ENCODE assay signal across 10 cellular contexts in the genomic region with DNA sequence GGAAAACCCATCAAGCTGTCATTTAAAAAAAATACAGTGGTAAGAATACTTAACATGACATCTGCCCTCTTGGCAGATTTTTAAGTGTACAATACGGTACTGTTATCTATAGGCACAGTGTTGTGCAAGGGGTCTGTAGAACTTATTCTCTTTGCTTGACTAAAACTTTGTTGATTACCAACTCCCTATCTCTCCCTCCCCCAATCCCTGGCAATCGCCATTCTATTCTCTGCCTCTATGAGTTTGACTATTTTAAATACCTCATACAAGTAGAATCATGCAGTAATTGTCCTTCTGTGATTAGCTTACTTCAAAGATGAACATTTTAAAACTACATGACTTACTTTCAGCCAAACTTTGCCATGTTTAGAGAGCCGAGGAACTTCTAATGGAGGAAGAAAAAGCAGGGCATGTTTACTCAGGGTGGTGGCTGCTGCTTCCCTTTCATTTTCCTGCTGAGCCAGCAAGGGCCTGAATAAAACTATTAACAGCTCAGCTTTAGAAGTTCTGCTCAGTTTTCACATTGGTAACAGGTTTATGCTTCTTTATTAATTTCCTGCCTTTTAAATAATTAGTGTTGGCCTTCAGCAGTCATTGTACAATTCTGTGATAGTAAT.
DNase-seq lines count a peak whose midpoint lies in the region; ATAC-seq, FAIRE-seq and TF ChIP-seq lines count a peak whose summit lies in the region.
"Had no signal": no experiment of that assay in that cellular context is flagged by ENCODE, and none has a peak within 500 bp of the region (broad histone marks: within the 10 kb centered on the region; RNA-seq: fewer than 3 reads in every experiment).

No MANE protein-coding gene starts in this region.

- POLR2A ChIA-PET in HepG2 (lab: Yijun Ruan, JAX): interaction anchor here (0.6 to 4.7 kb wide), 7 partner anchors 19 to 62 kb away, joined by 3 to 45 read pairs (median 4); a partner anchor contains a TSS

- in situ Hi-C loops in HepG2 (cut with HindIII; ENCODE audit: extremely low pct_ligation_motif_present, low pct_unique_long_range_greater_than_20kb): no loop called here

- no peaks in the 10 kb centered on the region for H3K79me2 ChIP-seq in HepG2 (ENCODE audit: insufficient read depth, low read length)

- peak; percentile 20 for DNase-seq in NB4 (ENCODE audit: low read depth)
- peak; percentile 30 for DNase-seq in choroid plexus epithelial cell (ENCODE audit: low read depth)
- DNase-seq in HepG2 (ENCODE audit: low spot score): peak; percentile 64
- DNase-seq in suprapubic skin (ENCODE audit: low spot score in 2 of 2): no peak
- DNase-seq in stimulated activated effector memory CD8-positive, alpha-beta T cell treated with anti-CD3 and anti-CD28 coated beads, Interleukin-12 subunit alpha, Interleukin-12 subunit beta, amount 100 ng/mL, for 72 hours (ENCODE audit: low spot score in 2 of 2): no peak
- DNase-seq in ecto neural progenitor cell (ENCODE audit: low spot score): no peak
- no peak for DNase-seq in NCI-H526 (lab: John Stamatoyannopoulos, UW)
- DNase-seq: glutamatergic neuron, Karpas-422 had no signal

- peak overlapping the region; percentile 71 for H3K4me2 ChIP-seq in HepG2 (ENCODE audit: low read depth, low read length)

- H3K9me3 ChIP-seq in HepG2 (ENCODE audit: low read length): no peaks in the 10 kb centered on the region
- no peaks in the 10 kb centered on the region for H3K9me3 ChIP-seq in suprapubic skin

- no peaks in the 10 kb centered on the region for H4K20me1 ChIP-seq in HepG2 (ENCODE audit: insufficient read depth, low read length)

- peak in 1 of 2 experiments; percentile 28; a peak in 1 of 4 replicates for TF ChIP-seq EP300 in HepG2 (IDR thresholded peaks at IDR 0.05; ENCODE audit: low read depth in 2 of 2, low read length in 2 of 2)
- TF ChIP-seq EP300 in HepG2 (CRISPR knock-in tag; IDR thresholded peaks at IDR 0.05; ENCODE audit: borderline replicate concordance): no peak
- no peak for TF ChIP-seq EP300 in suprapubic skin (IDR thresholded peaks at IDR 0.05)

- H3K9ac ChIP-seq in HepG2 (ENCODE audit: insufficient read depth, low read depth, low read length): peak overlapping the region; percentile 71

- intact Hi-C loops in HepG2 (cut with micrococcal nuclease; ENCODE audit: unreplicated experiment): loop anchor here (2.0 kb wide), 1 partner anchor 61 kb away; no protein-coding TSS in a partner anchor

- H3K27me3 ChIP-seq in HepG2 (ENCODE audit: control insufficient read depth in 1 of 2, insufficient read depth in 2 of 2, low read length in 2 of 2) (no peaks in the 10 kb centered on the region), suprapubic skin (no peaks in the 10 kb centered on the region)

- H3K4me3 Mint-ChIP-seq in stimulated activated effector memory CD8-positive, alpha-beta T cell treated with anti-CD3 and anti-CD28 coated beads, Interleukin-12 subunit alpha, Interleukin-12 subunit beta, amount 100 ng/mL, for 72 hours: no peak overlapping the region

- WGBS in HepG2 (ENCODE audit: low lambda C conversion rate): 8% methylated on average over 3 of the region's 3 CpGs
- WGBS in suprapubic skin: 41% methylated on average over 3 of the region's 3 CpGs

- no peaks in the 10 kb centered on the region for H3K9me3 Mint-ChIP-seq in stimulated activated effector memory CD8-positive, alpha-beta T cell treated with anti-CD3 and anti-CD28 coated beads, Interleukin-12 subunit alpha, Interleukin-12 subunit beta, amount 100 ng/mL, for 72 hours

- H2AFZ ChIP-seq in HepG2 (ENCODE audit: low read length): no peak overlapping the region

- H3K4me1 ChIP-seq in HepG2 (ENCODE audit: insufficient read depth, low read length): peaks cover 61% of the 10 kb centered on the region
- peaks cover 9% of the 10 kb centered on the region for H3K4me1 ChIP-seq in suprapubic skin

- TF ChIP-seq CTCF in NB4 (IDR thresholded peaks at IDR 0.05; ENCODE audit: low read depth, low read length) (no peak), choroid plexus epithelial cell (conservative IDR thresholded peaks at IDR 0.05; ENCODE audit: low read depth, low read length) (no peak), HepG2 (CRISPR knock-in tag; IDR thresholded peaks at IDR 0.05) (no peak), suprapubic skin (IDR thresholded peaks at IDR 0.05) (no peak)

- TF ChIP-seq POLR2A in NB4 (IDR thresholded peaks at IDR 0.05; ENCODE audit: extremely low read depth, insufficient read length): no peak
- no peak for TF ChIP-seq POLR2A in HepG2 (IDR thresholded peaks at IDR 0.05; ENCODE audit: insufficient read depth in 1 of 2, low read depth in 2 of 2, low read length in 2 of 2)
- TF ChIP-seq POLR2A in suprapubic skin (IDR thresholded peaks at IDR 0.05): no peak

- no peak for TF ChIP-seq RAD21 in HepG2 (CRISPR knock-in tag; IDR thresholded peaks at IDR 0.05)

- H3K4me1 Mint-ChIP-seq in stimulated activated effector memory CD8-positive, alpha-beta T cell treated with anti-CD3 and anti-CD28 coated beads, Interleukin-12 subunit alpha, Interleukin-12 subunit beta, amount 100 ng/mL, for 72 hours: no peaks in the 10 kb centered on the region

- FAIRE-seq in HepG2 (lab: Jason Lieb, UNC): peak; percentile 72

- H3K4me3 ChIP-seq in NB4 (ENCODE audit: low read depth, low read length) (no peak overlapping the region), choroid plexus epithelial cell (ENCODE audit: low read depth, low read length) (no peak overlapping the region), HepG2 (replicated peaks in 1 of 3; ENCODE audit: insufficient read depth in 1 of 3, low read depth in 2 of 3, low read length in 3 of 3) (peak overlapping the region; percentile 33 to 55 (median 49); a peak in 3 of 6 replicates), suprapubic skin (no peak overlapping the region)

- peak overlapping the region; percentile 93 for H3K27ac ChIP-seq in HepG2 (ENCODE audit: extremely low read length, insufficient read depth, low read length)
- H3K27ac ChIP-seq in suprapubic skin: peak overlapping the region; percentile 56

- BruUV-seq in HepG2 (replicated peaks; lab: Mats Ljungman, UMichigan): no TSS peak

- H3K36me3 ChIP-seq in HepG2 (replicated peaks in 1 of 2; ENCODE audit: control insufficient read depth in 1 of 2, insufficient read depth in 2 of 2, low read length in 2 of 2): no peaks in the 10 kb centered on the region
- H3K36me3 ChIP-seq in suprapubic skin: no peaks in the 10 kb centered on the region

- ATAC-seq in HepG2 (peak; percentile 39), GM18868 (IDR thresholded peaks at IDR 0.05; ENCODE audit: unreplicated experiment) (no peak)
- ATAC-seq in stimulated activated effector memory CD8-positive, alpha-beta T cell treated with anti-CD3 and anti-CD28 coated beads, Interleukin-12 subunit alpha, Interleukin-12 subunit beta, amount 100 ng/mL, for 72 hours: no peak

- no peak overlapping the region for H3K27ac Mint-ChIP-seq in stimulated activated effector memory CD8-positive, alpha-beta T cell treated with anti-CD3 and anti-CD28 coated beads, Interleukin-12 subunit alpha, Interleukin-12 subunit beta, amount 100 ng/mL, for 72 hours

- CTCF ChIA-PET in HepG2 (lab: Yijun Ruan, JAX; ENCODE audit: low intra/inter-chr PET ratio, low total read pairs): no interaction called here

- H3K36me3 Mint-ChIP-seq in stimulated activated effector memory CD8-positive, alpha-beta T cell treated with anti-CD3 and anti-CD28 coated beads, Interleukin-12 subunit alpha, Interleukin-12 subunit beta, amount 100 ng/mL, for 72 hours: no peaks in the 10 kb centered on the region

TF ChIP-seq in HepG2, 621 proteins besides CTCF, POLR2A, EP300 and RAD21 (continues in another document):
- TF ChIP-seq AKAP8 (CRISPR knock-in tag; IDR thresholded peaks at IDR 0.05) (no peak), SMAD1 (CRISPR knock-in tag; IDR thresholded peaks at IDR 0.05; ENCODE audit: borderline replicate concordance, low read depth) (no peak), ZNF674 (CRISPR knock-in tag; IDR thresholded peaks at IDR 0.05; ENCODE audit: low read depth) (no peak), KAT7 (CRISPR knock-in tag; IDR thresholded peaks at IDR 0.05; ENCODE audit: borderline replicate concordance) (no peak), HMGA1 (CRISPR knock-in tag; conservative IDR thresholded peaks at IDR 0.05) (no peak), ATM (IDR thresholded peaks at IDR 0.05; ENCODE audit: borderline replicate concordance) (no peak)
- TF ChIP-seq, protein P1, sequence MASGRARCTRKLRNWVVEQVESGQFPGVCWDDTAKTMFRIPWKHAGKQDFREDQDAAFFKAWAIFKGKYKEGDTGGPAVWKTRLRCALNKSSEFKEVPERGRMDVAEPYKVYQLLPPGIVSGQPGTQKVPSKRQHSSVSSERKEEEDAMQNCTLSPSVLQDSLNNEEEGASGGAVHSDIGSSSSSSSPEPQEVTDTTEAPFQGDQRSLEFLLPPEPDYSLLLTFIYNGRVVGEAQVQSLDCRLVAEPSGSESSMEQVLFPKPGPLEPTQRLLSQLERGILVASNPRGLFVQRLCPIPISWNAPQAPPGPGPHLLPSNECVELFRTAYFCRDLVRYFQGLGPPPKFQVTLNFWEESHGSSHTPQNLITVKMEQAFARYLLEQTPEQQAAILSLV (CRISPR knock-in tag; IDR thresholded peaks at IDR 0.05; ENCODE audit: borderline replicate concordance): no peak
- TF ChIP-seq, protein P2, sequence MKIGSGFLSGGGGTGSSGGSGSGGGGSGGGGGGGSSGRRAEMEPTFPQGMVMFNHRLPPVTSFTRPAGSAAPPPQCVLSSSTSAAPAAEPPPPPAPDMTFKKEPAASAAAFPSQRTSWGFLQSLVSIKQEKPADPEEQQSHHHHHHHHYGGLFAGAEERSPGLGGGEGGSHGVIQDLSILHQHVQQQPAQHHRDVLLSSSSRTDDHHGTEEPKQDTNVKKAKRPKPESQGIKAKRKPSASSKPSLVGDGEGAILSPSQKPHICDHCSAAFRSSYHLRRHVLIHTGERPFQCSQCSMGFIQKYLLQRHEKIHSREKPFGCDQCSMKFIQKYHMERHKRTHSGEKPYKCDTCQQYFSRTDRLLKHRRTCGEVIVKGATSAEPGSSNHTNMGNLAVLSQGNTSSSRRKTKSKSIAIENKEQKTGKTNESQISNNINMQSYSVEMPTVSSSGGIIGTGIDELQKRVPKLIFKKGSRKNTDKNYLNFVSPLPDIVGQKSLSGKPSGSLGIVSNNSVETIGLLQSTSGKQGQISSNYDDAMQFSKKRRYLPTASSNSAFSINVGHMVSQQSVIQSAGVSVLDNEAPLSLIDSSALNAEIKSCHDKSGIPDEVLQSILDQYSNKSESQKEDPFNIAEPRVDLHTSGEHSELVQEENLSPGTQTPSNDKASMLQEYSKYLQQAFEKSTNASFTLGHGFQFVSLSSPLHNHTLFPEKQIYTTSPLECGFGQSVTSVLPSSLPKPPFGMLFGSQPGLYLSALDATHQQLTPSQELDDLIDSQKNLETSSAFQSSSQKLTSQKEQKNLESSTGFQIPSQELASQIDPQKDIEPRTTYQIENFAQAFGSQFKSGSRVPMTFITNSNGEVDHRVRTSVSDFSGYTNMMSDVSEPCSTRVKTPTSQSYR (CRISPR knock-in tag; IDR thresholded peaks at IDR 0.05; ENCODE audit: borderline replicate concordance): peak; percentile 62; the same call in 1 of the 2 replicates

Comparison
In these comparisons a context has a peak if more than half of its experiments do, and no peak if none do; other contexts are left out.
1. DNase-seq: peak in NB4 (single experiment), choroid plexus epithelial cell (single experiment) and HepG2 (single experiment); none in suprapubic skin (0 of 2), stimulated activated effector memory CD8-positive, alpha-beta T cell treated with anti-CD3 and anti-CD28 coated beads, Interleukin-12 subunit alpha, Interleukin-12 subunit beta, amount 100 ng/mL, for 72 hours (0 of 2), ecto neural progenitor cell (single experiment) and NCI-H526 (0 of 2).
2. H3K4me3 ChIP-seq: peak in HepG2 (3 of 3); none in NB4 (single experiment), choroid plexus epithelial cell (single experiment) and suprapubic skin (single experiment).